In genomic region chr17:43369986-43370385, GRCh38 we compare ENCODE assay signal across 8 cellular contexts. TPM values are rescaled to one million over a fixed set of nuclear protein-coding genes. Genes with fewer than 3 reads are reported as not detected.
A peak's percentile ranks its signal among the peaks of the same experiment; 100 is the strongest.
DNase-seq lines count a peak whose midpoint lies in the region; ATAC-seq and TF ChIP-seq lines count a peak whose summit lies in the region.

No MANE protein-coding gene starts in this region.

- peaks cover 22% of the 10 kb centered on the region for H3K4me1 ChIP-seq in CD4-positive, alpha-beta memory T cell (ENCODE audit: insufficient read depth, low read length)
- H3K4me1 ChIP-seq in Peyer's patch (peaks cover 0 to 18% (median 12%) of the 10 kb centered on the region in 4 donors), prostate gland (replicated peaks) (no peaks in the 10 kb centered on the region)

- H3K9me3 ChIP-seq in CD4-positive, alpha-beta memory T cell (ENCODE audit: control insufficient read depth in 1 of 2, low read length in 2 of 2), result no peaks in the 10 kb centered on the region
- H3K9me3 ChIP-seq in Peyer's patch (no peaks in the 10 kb centered on the region), prostate gland (no peaks in the 10 kb centered on the region)

- CTCF ChIA-PET in CD4-positive, alpha-beta memory T cell (lab: Charles Lee; ENCODE audit: partially characterized antibody), result interaction anchor here (1.2 to 5.0 kb wide), 4 partner anchors 18 to 114 kb away, joined by 3 to 33 read pairs (median 14); partner anchors contain the start of gene DHX8

- POLR2A ChIA-PET in CD4-positive, alpha-beta memory T cell (lab: Charles Lee; ENCODE audit: partially characterized antibody), result interaction anchor here (2.3 to 5.8 kb wide), 9 partner anchors 8 to 198 kb away, joined by 6 to 386 read pairs (median 104); partner anchors contain the start of genes ARL4D, DHX8 and NBR1

- peak overlapping the region; percentile 91 for H3K27ac ChIP-seq in CD4-positive, alpha-beta memory T cell (ENCODE audit: low read depth, low read length)
- peak overlapping the region; percentile 98 to 100 (median 99) for H3K27ac ChIP-seq in Peyer's patch
- H3K27ac ChIP-seq in epithelial cell of prostate, result peak overlapping the region; percentile 99
- H3K27ac ChIP-seq in prostate gland, result peak overlapping the region; percentile 100

- no peak for ATAC-seq in HG03045 (IDR thresholded peaks at IDR 0.05; ENCODE audit: unreplicated experiment)
- ATAC-seq in HG03159 (IDR thresholded peaks at IDR 0.05; ENCODE audit: unreplicated experiment), result no peak

- no peaks in the 10 kb centered on the region for H3K36me3 ChIP-seq in CD4-positive, alpha-beta memory T cell (ENCODE audit: insufficient read depth, low read length)
- H3K36me3 ChIP-seq in Peyer's patch (no peaks in the 10 kb centered on the region), prostate gland (no peaks in the 10 kb centered on the region)

- TF ChIP-seq CTCF in Peyer's patch (IDR thresholded peaks at IDR 0.05) (no peak), prostate gland (IDR thresholded peaks at IDR 0.05) (no peak)

- DNase-seq in CD4-positive, alpha-beta memory T cell, result no peak
- DNase-seq in Peyer's patch, result no peak
- DNase-seq in epithelial cell of prostate (ENCODE audit: low read depth, low spot score), result no peak
- no peak for DNase-seq in prostate gland (ENCODE audit: low spot score)
- no peak for DNase-seq in AG08395 (ENCODE audit: low spot score)
- no peak for DNase-seq in activated gamma-delta T cell treated with Interleukin-2 at 50 U/mL for 16 hours

- peak overlapping the region; percentile 91 to 98 (median 95) for H3K4me3 Mint-ChIP-seq in CD4-positive, alpha-beta memory T cell

- H3K4me3 ChIP-seq in CD4-positive, alpha-beta memory T cell (ENCODE audit: low read length in 2 of 2), result peak overlapping the region; percentile 76 to 91
- H3K4me3 ChIP-seq in Peyer's patch (no peak overlapping the region), prostate gland (no peak overlapping the region)

- peaks cover 15 to 49% (median 36%) of the 10 kb centered on the region in 4 donors for H3K4me1 Mint-ChIP-seq in CD4-positive, alpha-beta memory T cell

- H3K9me3 Mint-ChIP-seq in CD4-positive, alpha-beta memory T cell, result peaks cover 0 to 2% (median 0%) of the 10 kb centered on the region in 8 donors

- no peaks in the 10 kb centered on the region for H3K27me3 Mint-ChIP-seq in CD4-positive, alpha-beta memory T cell

- peaks cover 0 to 9% of the 10 kb centered on the region in 2 donors for H3K36me3 Mint-ChIP-seq in CD4-positive, alpha-beta memory T cell

- intact Hi-C loops in CD4-positive, alpha-beta memory T cell (cut with micrococcal nuclease), result loop anchor here (2.0 kb wide), 2 partner anchors 55 to 199 kb away; partner anchors contain the start of gene NBR1
- intact Hi-C loops in prostate gland (cut with DNase I), result no loop called here

- 88% methylated on average over 5 of the region's 5 CpGs for WGBS in prostate gland

- TF ChIP-seq POLR2A in Peyer's patch (IDR thresholded peaks at IDR 0.05) (no peak), prostate gland (IDR thresholded peaks at IDR 0.05) (no peak)

- H3K27me3 ChIP-seq in CD4-positive, alpha-beta memory T cell (ENCODE audit: insufficient read depth, low read length), result no peaks in the 10 kb centered on the region
- H3K27me3 ChIP-seq in Peyer's patch (no peaks in the 10 kb centered on the region), prostate gland (replicated peaks; ENCODE audit: insufficient read depth) (no peaks in the 10 kb centered on the region)

- H3K27ac Mint-ChIP-seq in CD4-positive, alpha-beta memory T cell, result peak overlapping the region; percentile 99 to 100 (median 100)

RNA-seq across cellular contexts. Expression of gene ARL4D, which starts 28.8 kb away (rescaled TPM):
- total RNA-seq in CD4-positive, alpha-beta memory T cell, result 1 to 10 TPM; 1.5 to 1.6 TPM
- polyA plus RNA-seq in CD4-positive, alpha-beta memory T cell, result 1 to 10 TPM; 2.3 to 6.8 TPM
- total RNA-seq in Peyer's patch (1 to 10 TPM in 1 of 4 donors, under 1 TPM in 1, not detected in 2; 0.70 to 2.3 TPM), prostate gland (10 to 100 TPM in 1 of 2 donors, 1 to 10 TPM in 1; 4.8 to 17.2 TPM)

Comparison
In these comparisons a context has a peak if more than half of its experiments do, and no peak if none do; other contexts are left out.
1. H3K4me3 ChIP-seq: peak in CD4-positive, alpha-beta memory T cell (2 of 2); none in Peyer's patch (0 of 4) and prostate gland (0 of 2).
2. Peak in every context shown above with its lines, with median percentiles within 50 percentile points of each other: H3K27ac ChIP-seq.